ENCODE assay signal across 3 cellular contexts in genomic region chr1:198491028-198491427, GRCh38.
TF ChIP-seq lines count a peak whose summit lies in the region.

No MANE protein-coding gene starts in this region.

TF ChIP-seq in SK-N-SH, 30 proteins besides CTCF, POLR2A, EP300 and RAD21 (continued from another document):
- no peak for TF ChIP-seq USF2 (IDR thresholded peaks at IDR 0.05; ENCODE audit: borderline replicate concordance, low read depth, low read length)

TF ChIP-seq in SK-N-SH treated with all-trans-retinoic acid at 6 μM for 48 hours, 23 proteins besides CTCF, POLR2A, EP300 and RAD21 (continued from another document):
- TF ChIP-seq CREB5 (CRISPR knock-in tag; IDR thresholded peaks at IDR 0.05; ENCODE audit: low read depth) = no peak
- TF ChIP-seq, protein P1, sequence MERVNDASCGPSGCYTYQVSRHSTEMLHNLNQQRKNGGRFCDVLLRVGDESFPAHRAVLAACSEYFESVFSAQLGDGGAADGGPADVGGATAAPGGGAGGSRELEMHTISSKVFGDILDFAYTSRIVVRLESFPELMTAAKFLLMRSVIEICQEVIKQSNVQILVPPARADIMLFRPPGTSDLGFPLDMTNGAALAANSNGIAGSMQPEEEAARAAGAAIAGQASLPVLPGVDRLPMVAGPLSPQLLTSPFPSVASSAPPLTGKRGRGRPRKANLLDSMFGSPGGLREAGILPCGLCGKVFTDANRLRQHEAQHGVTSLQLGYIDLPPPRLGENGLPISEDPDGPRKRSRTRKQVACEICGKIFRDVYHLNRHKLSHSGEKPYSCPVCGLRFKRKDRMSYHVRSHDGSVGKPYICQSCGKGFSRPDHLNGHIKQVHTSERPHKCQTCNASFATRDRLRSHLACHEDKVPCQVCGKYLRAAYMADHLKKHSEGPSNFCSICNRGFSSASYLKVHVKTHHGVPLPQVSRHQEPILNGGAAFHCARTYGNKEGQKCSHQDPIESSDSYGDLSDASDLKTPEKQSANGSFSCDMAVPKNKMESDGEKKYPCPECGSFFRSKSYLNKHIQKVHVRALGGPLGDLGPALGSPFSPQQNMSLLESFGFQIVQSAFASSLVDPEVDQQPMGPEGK (CRISPR knock-in tag; IDR thresholded peaks at IDR 0.05; ENCODE audit: borderline replicate concordance) = no peak
- TF ChIP-seq ISL1 (CRISPR knock-in tag; IDR thresholded peaks at IDR 0.05) = no peak

TF ChIP-seq in WTC11, 78 proteins besides CTCF, POLR2A, EP300 and RAD21 (continued from another document):
- TF ChIP-seq, protein P2, sequence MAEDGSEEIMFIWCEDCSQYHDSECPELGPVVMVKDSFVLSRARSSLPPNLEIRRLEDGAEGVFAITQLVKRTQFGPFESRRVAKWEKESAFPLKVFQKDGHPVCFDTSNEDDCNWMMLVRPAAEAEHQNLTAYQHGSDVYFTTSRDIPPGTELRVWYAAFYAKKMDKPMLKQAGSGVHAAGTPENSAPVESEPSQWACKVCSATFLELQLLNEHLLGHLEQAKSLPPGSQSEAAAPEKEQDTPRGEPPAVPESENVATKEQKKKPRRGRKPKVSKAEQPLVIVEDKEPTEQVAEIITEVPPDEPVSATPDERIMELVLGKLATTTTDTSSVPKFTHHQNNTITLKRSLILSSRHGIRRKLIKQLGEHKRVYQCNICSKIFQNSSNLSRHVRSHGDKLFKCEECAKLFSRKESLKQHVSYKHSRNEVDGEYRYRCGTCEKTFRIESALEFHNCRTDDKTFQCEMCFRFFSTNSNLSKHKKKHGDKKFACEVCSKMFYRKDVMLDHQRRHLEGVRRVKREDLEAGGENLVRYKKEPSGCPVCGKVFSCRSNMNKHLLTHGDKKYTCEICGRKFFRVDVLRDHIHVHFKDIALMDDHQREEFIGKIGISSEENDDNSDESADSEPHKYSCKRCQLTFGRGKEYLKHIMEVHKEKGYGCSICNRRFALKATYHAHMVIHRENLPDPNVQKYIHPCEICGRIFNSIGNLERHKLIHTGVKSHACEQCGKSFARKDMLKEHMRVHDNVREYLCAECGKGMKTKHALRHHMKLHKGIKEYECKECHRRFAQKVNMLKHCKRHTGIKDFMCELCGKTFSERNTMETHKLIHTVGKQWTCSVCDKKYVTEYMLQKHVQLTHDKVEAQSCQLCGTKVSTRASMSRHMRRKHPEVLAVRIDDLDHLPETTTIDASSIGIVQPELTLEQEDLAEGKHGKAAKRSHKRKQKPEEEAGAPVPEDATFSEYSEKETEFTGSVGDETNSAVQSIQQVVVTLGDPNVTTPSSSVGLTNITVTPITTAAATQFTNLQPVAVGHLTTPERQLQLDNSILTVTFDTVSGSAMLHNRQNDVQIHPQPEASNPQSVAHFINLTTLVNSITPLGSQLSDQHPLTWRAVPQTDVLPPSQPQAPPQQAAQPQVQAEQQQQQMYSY (CRISPR knock-in tag; IDR thresholded peaks at IDR 0.05) = no peak
- TF ChIP-seq, protein P3, sequence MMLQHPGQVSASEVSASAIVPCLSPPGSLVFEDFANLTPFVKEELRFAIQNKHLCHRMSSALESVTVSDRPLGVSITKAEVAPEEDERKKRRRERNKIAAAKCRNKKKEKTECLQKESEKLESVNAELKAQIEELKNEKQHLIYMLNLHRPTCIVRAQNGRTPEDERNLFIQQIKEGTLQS (CRISPR knock-in tag; conservative IDR thresholded peaks at IDR 0.05) = no peak
- TF ChIP-seq, protein P4, sequence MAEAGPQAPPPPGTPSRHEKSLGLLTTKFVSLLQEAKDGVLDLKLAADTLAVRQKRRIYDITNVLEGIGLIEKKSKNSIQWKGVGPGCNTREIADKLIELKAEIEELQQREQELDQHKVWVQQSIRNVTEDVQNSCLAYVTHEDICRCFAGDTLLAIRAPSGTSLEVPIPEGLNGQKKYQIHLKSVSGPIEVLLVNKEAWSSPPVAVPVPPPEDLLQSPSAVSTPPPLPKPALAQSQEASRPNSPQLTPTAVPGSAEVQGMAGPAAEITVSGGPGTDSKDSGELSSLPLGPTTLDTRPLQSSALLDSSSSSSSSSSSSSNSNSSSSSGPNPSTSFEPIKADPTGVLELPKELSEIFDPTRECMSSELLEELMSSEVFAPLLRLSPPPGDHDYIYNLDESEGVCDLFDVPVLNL (CRISPR knock-in tag; IDR thresholded peaks at IDR 0.05; ENCODE audit: borderline replicate concordance, low read depth) = no peak
- TF ChIP-seq, protein P5, sequence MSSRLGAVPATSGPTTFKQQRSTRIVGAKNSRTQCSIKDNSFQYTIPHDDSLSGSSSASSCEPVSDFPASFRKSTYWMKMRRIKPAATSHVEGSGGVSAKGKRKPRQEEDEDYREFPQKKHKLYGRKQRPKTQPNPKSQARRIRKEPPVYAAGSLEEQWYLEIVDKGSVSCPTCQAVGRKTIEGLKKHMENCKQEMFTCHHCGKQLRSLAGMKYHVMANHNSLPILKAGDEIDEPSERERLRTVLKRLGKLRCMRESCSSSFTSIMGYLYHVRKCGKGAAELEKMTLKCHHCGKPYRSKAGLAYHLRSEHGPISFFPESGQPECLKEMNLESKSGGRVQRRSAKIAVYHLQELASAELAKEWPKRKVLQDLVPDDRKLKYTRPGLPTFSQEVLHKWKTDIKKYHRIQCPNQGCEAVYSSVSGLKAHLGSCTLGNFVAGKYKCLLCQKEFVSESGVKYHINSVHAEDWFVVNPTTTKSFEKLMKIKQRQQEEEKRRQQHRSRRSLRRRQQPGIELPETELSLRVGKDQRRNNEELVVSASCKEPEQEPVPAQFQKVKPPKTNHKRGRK (CRISPR knock-in tag; IDR thresholded peaks at IDR 0.05; ENCODE audit: borderline replicate concordance) = no peak
- TF ChIP-seq, protein P6, sequence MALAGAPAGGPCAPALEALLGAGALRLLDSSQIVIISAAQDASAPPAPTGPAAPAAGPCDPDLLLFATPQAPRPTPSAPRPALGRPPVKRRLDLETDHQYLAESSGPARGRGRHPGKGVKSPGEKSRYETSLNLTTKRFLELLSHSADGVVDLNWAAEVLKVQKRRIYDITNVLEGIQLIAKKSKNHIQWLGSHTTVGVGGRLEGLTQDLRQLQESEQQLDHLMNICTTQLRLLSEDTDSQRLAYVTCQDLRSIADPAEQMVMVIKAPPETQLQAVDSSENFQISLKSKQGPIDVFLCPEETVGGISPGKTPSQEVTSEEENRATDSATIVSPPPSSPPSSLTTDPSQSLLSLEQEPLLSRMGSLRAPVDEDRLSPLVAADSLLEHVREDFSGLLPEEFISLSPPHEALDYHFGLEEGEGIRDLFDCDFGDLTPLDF (CRISPR knock-in tag; IDR thresholded peaks at IDR 0.05) = no peak
- TF ChIP-seq, protein P7, sequence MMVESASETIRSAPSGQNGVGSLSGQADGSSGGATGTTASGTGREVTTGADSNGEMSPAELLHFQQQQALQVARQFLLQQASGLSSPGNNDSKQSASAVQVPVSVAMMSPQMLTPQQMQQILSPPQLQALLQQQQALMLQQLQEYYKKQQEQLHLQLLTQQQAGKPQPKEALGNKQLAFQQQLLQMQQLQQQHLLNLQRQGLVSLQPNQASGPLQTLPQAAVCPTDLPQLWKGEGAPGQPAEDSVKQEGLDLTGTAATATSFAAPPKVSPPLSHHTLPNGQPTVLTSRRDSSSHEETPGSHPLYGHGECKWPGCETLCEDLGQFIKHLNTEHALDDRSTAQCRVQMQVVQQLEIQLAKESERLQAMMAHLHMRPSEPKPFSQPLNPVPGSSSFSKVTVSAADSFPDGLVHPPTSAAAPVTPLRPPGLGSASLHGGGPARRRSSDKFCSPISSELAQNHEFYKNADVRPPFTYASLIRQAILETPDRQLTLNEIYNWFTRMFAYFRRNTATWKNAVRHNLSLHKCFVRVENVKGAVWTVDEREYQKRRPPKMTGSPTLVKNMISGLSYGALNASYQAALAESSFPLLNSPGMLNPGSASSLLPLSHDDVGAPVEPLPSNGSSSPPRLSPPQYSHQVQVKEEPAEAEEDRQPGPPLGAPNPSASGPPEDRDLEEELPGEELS (CRISPR knock-in tag; IDR thresholded peaks at IDR 0.05) = no peak
- TF ChIP-seq STAT6 (CRISPR knock-in tag; conservative IDR thresholded peaks at IDR 0.05; ENCODE audit: low read depth) (no peak), USF2 (CRISPR knock-in tag; IDR thresholded peaks at IDR 0.05) (no peak), CREM (CRISPR knock-in tag; IDR thresholded peaks at IDR 0.05) (no peak), ZNF121 (CRISPR knock-in tag; IDR thresholded peaks at IDR 0.05) (no peak), JUN (CRISPR knock-in tag; IDR thresholded peaks at IDR 0.05) (no peak)
TF ChIP-seq in WTC11: peak in this region for 0.
